In genomic region chr3:58177747-58178527, GRCh38 we compare ENCODE assay signal across 8 cellular contexts. TPM values are rescaled to one million over a fixed set of nuclear protein-coding genes. Genes with fewer than 3 reads are reported as not detected.
DNase-seq lines count a peak whose midpoint lies in the region; ATAC-seq and TF ChIP-seq lines count a peak whose summit lies in the region.

No MANE protein-coding gene starts in this region.

- WGBS in endodermal cell (ENCODE audit: insufficient coverage in 1 of 2, insufficient read length in 1 of 2), 2 experiments: 29 to 38% methylated on average over 20 to 46 of the region's 46 CpGs

- no peak overlapping the region for H3K27ac ChIP-seq in endodermal cell (ENCODE audit: low read depth, low read length)

- H3K36me3 Mint-ChIP-seq in endodermal cell (ENCODE audit: low read depth) (no peaks in the 10 kb centered on the region), mesothelial cell of epicardium (peaks cover 2% of the 10 kb centered on the region)

- H3K36me3 ChIP-seq in endodermal cell (ENCODE audit: control insufficient read depth, insufficient read depth, low read length): peaks cover 3% of the 10 kb centered on the region

- no peaks in the 10 kb centered on the region for H3K9me3 ChIP-seq in endodermal cell (ENCODE audit: control insufficient read depth, low read length)

- H3K27ac Mint-ChIP-seq in endodermal cell: peak overlapping the region; percentile 74
- no peak overlapping the region for H3K27ac Mint-ChIP-seq in mesothelial cell of epicardium

- peaks cover 20% of the 10 kb centered on the region for H3K4me1 ChIP-seq in endodermal cell (ENCODE audit: control insufficient read depth, insufficient read depth, low read length)

- no peaks in the 10 kb centered on the region for H3K27me3 ChIP-seq in endodermal cell (ENCODE audit: control insufficient read depth, insufficient read depth, low read length, poor library complexity, severe bottlenecking)

- H3K4me1 Mint-ChIP-seq in endodermal cell (peaks cover 32% of the 10 kb centered on the region), mesothelial cell of epicardium (peaks cover 16% of the 10 kb centered on the region)

- ATAC-seq in HG03025 (IDR thresholded peaks at IDR 0.05; ENCODE audit: low FRiP score, unreplicated experiment): peak; percentile 52

- H3K9me3 Mint-ChIP-seq in endodermal cell (no peaks in the 10 kb centered on the region), mesothelial cell of epicardium (no peaks in the 10 kb centered on the region)

- H3K4me3 Mint-ChIP-seq in endodermal cell (peak overlapping the region; percentile 59), mesothelial cell of epicardium (peak overlapping the region; percentile 68)

- peak; percentile 53 for DNase-seq in NCI-H748 (lab: John Stamatoyannopoulos, UW; ENCODE audit: unreplicated experiment)
- DNase-seq in NCI-H748 treated with DMSO at 0.1 percent for 48 hours (lab: John Stamatoyannopoulos, UW): no peak
- DNase-seq in NCI-H69 (lab: John Stamatoyannopoulos, UW): peak; percentile 77
- DNase-seq in activated CD8-positive, alpha-beta memory T cell treated with anti-CD3 and anti-CD28 coated beads for 48 hours (ENCODE audit: low read depth in 2 of 3, low spot score in 2 of 3): peak; percentile 69 to 96 (median 94)
- DNase-seq in endodermal cell: peak; percentile 98
- peak; percentile 89 to 98 for DNase-seq in mesothelial cell of epicardium (ENCODE audit: low spot score in 2 of 2, unreplicated experiment in 2 of 2)
- peak; percentile 68 to 74 for DNase-seq in stimulated activated CD8-positive, alpha-beta memory T cell treated with anti-CD3 and anti-CD28 coated beads, Interleukin-15, amount 100 ng/mL, for 4 hours (ENCODE audit: low read depth in 2 of 2)

- no peak overlapping the region for H3K4me3 ChIP-seq in endodermal cell (ENCODE audit: low read length)

- H3K27me3 Mint-ChIP-seq in endodermal cell (ENCODE audit: insufficient read depth) (peaks cover 9% of the 10 kb centered on the region), mesothelial cell of epicardium (ENCODE audit: low read depth) (peaks cover 10% of the 10 kb centered on the region)

- TF ChIP-seq CTCF in endodermal cell (conservative IDR thresholded peaks at IDR 0.05): peak; percentile 99
- peak; percentile 95 for TF ChIP-seq CTCF in mesothelial cell of epicardium (IDR thresholded peaks at IDR 0.05; ENCODE audit: unreplicated experiment)

- H3K9ac ChIP-seq in endodermal cell (ENCODE audit: extremely low read depth, low read length, poor library complexity, severe bottlenecking): no peak overlapping the region

RNA-seq across cellular contexts. Expression of gene DNASE1L3, which starts 32.8 kb away (rescaled TPM):
- total RNA-seq in endodermal cell (not detected), mesothelial cell of epicardium (0.22 to 0.72 TPM (median 0.53 TPM) in 3 replicates)
- not detected for polyA plus RNA-seq in endodermal cell (2013, experiment 1 of 2)
- polyA plus RNA-seq in endodermal cell (2013, experiment 2 of 2): not detected

RNA-seq across cellular contexts. Expression of gene ABHD6, which starts 59.7 kb away (rescaled TPM):
- total RNA-seq in endodermal cell: 1 to 10 TPM; 7.5 to 8.6 TPM
- 10.7 TPM for polyA plus RNA-seq in endodermal cell (2013, experiment 1 of 2)
- polyA plus RNA-seq in endodermal cell (2013, experiment 2 of 2): 7.8 TPM
- 3.3 to 4.9 TPM (median 4.2 TPM) in 3 replicates for total RNA-seq in mesothelial cell of epicardium
